ENCODE assay signal across 13 cellular contexts in the genomic region with DNA sequence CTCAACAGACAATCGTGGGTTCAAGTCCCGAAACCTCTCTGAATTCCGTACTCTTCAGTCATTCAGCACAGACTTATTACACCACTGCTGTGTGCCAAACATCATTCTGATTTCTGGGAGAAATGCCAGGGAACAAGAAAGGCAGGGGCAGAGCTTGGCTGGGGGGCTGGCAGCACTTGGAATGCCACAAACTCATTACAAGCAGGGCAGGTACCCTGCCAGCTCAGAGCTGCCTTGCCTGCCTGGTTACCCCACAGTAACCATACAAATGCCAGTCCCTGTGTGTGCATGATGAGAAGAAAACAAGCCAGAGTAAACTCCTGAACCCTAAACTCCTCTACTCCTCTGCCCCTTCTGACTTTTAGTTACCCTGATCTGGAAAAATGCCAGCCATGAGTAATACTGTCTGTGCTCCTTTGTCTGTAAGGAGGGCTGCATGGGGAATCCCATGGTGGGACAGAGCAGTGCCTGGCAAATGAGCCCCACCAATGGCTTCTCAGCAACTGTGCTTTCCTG. TPM values are rescaled to one million over a fixed set of nuclear protein-coding genes. Genes with fewer than 3 reads are reported as not detected.
DNase-seq lines count a peak whose midpoint lies in the region; ATAC-seq and TF ChIP-seq lines count a peak whose summit lies in the region.
"Had no signal": no experiment of that assay in that cellular context is flagged by ENCODE, and none has a peak within 500 bp of the region (broad histone marks: within the 10 kb centered on the region; RNA-seq: fewer than 3 reads in every experiment).

No MANE protein-coding gene starts in this region.

- H3K4me1 Mint-ChIP-seq in nephron progenitor cell = peaks cover 33% of the 10 kb centered on the region

- intact Hi-C loops in mammary epithelial cell (cut with micrococcal nuclease) = no loop called here

- no peaks in the 10 kb centered on the region for H3K79me2 ChIP-seq in mammary epithelial cell (ENCODE audit: insufficient read depth, low read length)

- no peak overlapping the region for H2BK15ac ChIP-seq in mesenchymal stem cell (ENCODE audit: low read depth, poor library complexity, severe bottlenecking)

- H3K4me1 ChIP-seq in mammary epithelial cell (ENCODE audit: insufficient read depth, low read length) = peaks cover 12% of the 10 kb centered on the region
- H3K4me1 ChIP-seq in mesenchymal stem cell (ENCODE audit: control insufficient read depth, insufficient read depth, low read depth, low read length) = peaks cover 18% of the 10 kb centered on the region

- no peak overlapping the region for H3K23ac ChIP-seq in mesenchymal stem cell (ENCODE audit: low read length in 2 of 2)

- dilution Hi-C loops in mammary epithelial cell (cut with HindIII; ENCODE audit: low sequenced_read_pairs) = loop anchor here (5.0 kb wide), 5 partner anchors 38 to 133 kb away; partner anchors contain the start of gene GPR152

- H2AFZ ChIP-seq in mammary epithelial cell (ENCODE audit: low read depth, low read length) (no peak overlapping the region), mesenchymal stem cell (ENCODE audit: low read depth, low read length) (no peak overlapping the region)

- no peaks in the 10 kb centered on the region for H3K36me3 ChIP-seq in mammary epithelial cell (ENCODE audit: insufficient read depth, low read length)
- H3K36me3 ChIP-seq in mesenchymal stem cell (ENCODE audit: control insufficient read depth in 1 of 2, insufficient read depth in 2 of 2, low read depth in 1 of 2, low read length in 2 of 2) = no peaks in the 10 kb centered on the region

- no peak overlapping the region for H3K9ac ChIP-seq in mammary epithelial cell (ENCODE audit: insufficient read depth, low read length)
- H3K9ac ChIP-seq in mesenchymal stem cell (ENCODE audit: low read length) = peak overlapping the region; percentile 21

- peaks cover 29% of the 10 kb centered on the region for H3K27me3 Mint-ChIP-seq in nephron progenitor cell (ENCODE audit: low read depth, poor library complexity)
- H3K27me3 Mint-ChIP-seq: stimulated activated naive B cell treated with anti-CD40 and anti-IgM and Interleukin-4, amounts not matched to agents 10 μg/mL and 1 μg/mL and 100 μg/mL, for 72 hours had no signal

- no peaks in the 10 kb centered on the region for H3K36me3 Mint-ChIP-seq in nephron progenitor cell (ENCODE audit: low read depth)

- H3K4me2 ChIP-seq in mammary epithelial cell (ENCODE audit: insufficient read depth, low read depth, low read length) (no peak overlapping the region), mesenchymal stem cell (ENCODE audit: low read length, poor library complexity, severe bottlenecking) (no peak overlapping the region)

- H2AK5ac ChIP-seq in mesenchymal stem cell (ENCODE audit: low read length, severe bottlenecking) = no peak overlapping the region

- no peaks in the 10 kb centered on the region for H3K9me3 Mint-ChIP-seq in nephron progenitor cell
- H3K9me3 Mint-ChIP-seq: activated CD4-positive, alpha-beta T cell treated with anti-CD3 and anti-CD28 coated beads, Interleukin-2, amount 10 ng/mL, durations not matched to agents 7 days and 5 days; stimulated activated naive B cell treated with anti-CD40 and anti-IgM and Interleukin-4, amounts not matched to agents 10 μg/mL and 1 μg/mL and 100 μg/mL, for 72 hours had no signal

- no peaks in the 10 kb centered on the region for H4K20me1 ChIP-seq in mammary epithelial cell (ENCODE audit: insufficient read depth, low read length)

- H3K27ac Mint-ChIP-seq in nephron progenitor cell = no peak overlapping the region
- H3K27ac Mint-ChIP-seq: activated CD4-positive, alpha-beta T cell treated with anti-CD3 and anti-CD28 coated beads, Interleukin-2, amount 10 ng/mL, durations not matched to agents 7 days and 5 days; stimulated activated naive B cell treated with anti-CD40 and anti-IgM and Interleukin-4, amounts not matched to agents 10 μg/mL and 1 μg/mL and 100 μg/mL, for 72 hours had no signal

- H3K4ac ChIP-seq in mesenchymal stem cell (ENCODE audit: low read depth in 1 of 2, low read length in 2 of 2) = no peak overlapping the region

- peak; percentile 75 for DNase-seq in Caki2 (ENCODE audit: low read depth)
- DNase-seq in NCI-H226 = peak; percentile 80
- peak; percentile 76 for DNase-seq in mammary epithelial cell
- DNase-seq in mesenchymal stem cell = peak; percentile 72
- no peak for DNase-seq in NCI-H1930 (lab: John Stamatoyannopoulos, UW)
- DNase-seq in NCI-H2227 (lab: John Stamatoyannopoulos, UW; ENCODE audit: unreplicated experiment) = no peak
- DNase-seq in nephron progenitor cell = no peak
- DNase-seq: activated CD4-positive, alpha-beta T cell treated with anti-CD3 and anti-CD28 coated beads, Interleukin-2, amount 10 ng/mL, durations not matched to agents 7 days and 5 days; cortex of kidney; NCI-H774; stimulated activated CD4-positive, alpha-beta T cell treated with anti-CD3 and anti-CD28 coated beads, Interleukin-1b, Interleukin-23, amount 100 ng/mL, for 48 hours; stimulated activated naive B cell treated with anti-CD40 and anti-IgM and Interleukin-4, amounts not matched to agents 10 μg/mL and 1 μg/mL and 100 μg/mL, for 72 hours had no signal

- in situ Hi-C loops in Caki2 (cut with HindIII; ENCODE audit: low pct_unique_long_range_greater_than_20kb, low sequenced_read_pairs) = no loop called here
- in situ Hi-C loops in mammary epithelial cell (cut with MboI; ENCODE audit: low sequenced_read_pairs in 2 of 2) = loop anchor here in 1 of 2 donors (10.0 kb wide), 1 partner anchor 120 kb away; the partner anchor contains the start of gene GRK2

- H3K9me3 ChIP-seq in mammary epithelial cell (replicated peaks; ENCODE audit: insufficient read depth, low read length) = no peaks in the 10 kb centered on the region
- H3K9me3 ChIP-seq in mesenchymal stem cell (ENCODE audit: control insufficient read depth, low read length) = no peaks in the 10 kb centered on the region

- no peak overlapping the region for H4K8ac ChIP-seq in mesenchymal stem cell (ENCODE audit: low read length)

- CTCF ChIA-PET in mammary epithelial cell (lab: Charles Lee; ENCODE audit: low non-redundant PET) = no interaction called here

- no TSS peak for BruUV-seq in mammary epithelial cell (replicated peaks; lab: Mats Ljungman, UMichigan)

- WGBS in mammary epithelial cell (ENCODE audit: low coverage, missing lambda C conversion rate) = 20% methylated on average over 3 of the region's 3 CpGs
- WGBS in mesenchymal stem cell = 60% methylated on average over 1 of the region's 3 CpGs

- no peak overlapping the region for H3K14ac ChIP-seq in mesenchymal stem cell (ENCODE audit: low read length in 2 of 2)

- H3K27me3 ChIP-seq in mammary epithelial cell (ENCODE audit: insufficient read depth, low read length) = no peaks in the 10 kb centered on the region
- peaks cover 0 to 11% of the 10 kb centered on the region in 2 experiments for H3K27me3 ChIP-seq in mesenchymal stem cell (ENCODE audit: control insufficient read depth in 1 of 2, insufficient read depth in 1 of 2, low read length in 2 of 2)

- TF ChIP-seq CTCF in mammary epithelial cell (conservative IDR thresholded peaks at IDR 0.05 in 1 of 2, IDR thresholded peaks at IDR 0.05 in 1 of 2; ENCODE audit: extremely low read depth in 1 of 2, insufficient read depth in 1 of 2, low read depth in 1 of 2, low read length in 2 of 2) (no peak), nephron progenitor cell (IDR thresholded peaks at IDR 0.05) (no peak)

- no peak overlapping the region for H3K4me3 Mint-ChIP-seq in nephron progenitor cell
- H3K4me3 Mint-ChIP-seq: activated CD4-positive, alpha-beta T cell treated with anti-CD3 and anti-CD28 coated beads, Interleukin-2, amount 10 ng/mL, durations not matched to agents 7 days and 5 days; stimulated activated naive B cell treated with anti-CD40 and anti-IgM and Interleukin-4, amounts not matched to agents 10 μg/mL and 1 μg/mL and 100 μg/mL, for 72 hours had no signal

- no peak overlapping the region for H2BK5ac ChIP-seq in mesenchymal stem cell (ENCODE audit: low read depth, low read length, poor library complexity, severe bottlenecking)

- H3K79me1 ChIP-seq in mesenchymal stem cell (replicated peaks; ENCODE audit: low read length, poor library complexity, severe bottlenecking) = peaks cover 3% of the 10 kb centered on the region

- no peak overlapping the region for H3K4me3 ChIP-seq in mammary epithelial cell (replicated peaks in 1 of 3; ENCODE audit: insufficient read depth in 1 of 3, low read depth in 2 of 3, low read length in 3 of 3)
- no peak overlapping the region for H3K4me3 ChIP-seq in mesenchymal stem cell (ENCODE audit: insufficient read depth in 1 of 2, low read depth in 1 of 2, low read length in 2 of 2)

- no peak overlapping the region for H3K18ac ChIP-seq in mesenchymal stem cell (ENCODE audit: low read depth in 1 of 2, low read length in 2 of 2)

- no peak for ATAC-seq in GM19467 (IDR thresholded peaks at IDR 0.05; ENCODE audit: unreplicated experiment)
- ATAC-seq: stimulated activated naive B cell treated with anti-CD40 and anti-IgM and Interleukin-4, amounts not matched to agents 10 μg/mL and 1 μg/mL and 100 μg/mL, for 72 hours had no signal

- H3K27ac ChIP-seq in mammary epithelial cell (ENCODE audit: insufficient read depth, low read depth, low read length) (no peak overlapping the region), mesenchymal stem cell (ENCODE audit: low read length, poor library complexity, severe bottlenecking) (no peak overlapping the region)

- H4K91ac ChIP-seq in mesenchymal stem cell (ENCODE audit: low read length) = no peak overlapping the region

- H2BK12ac ChIP-seq in mesenchymal stem cell (ENCODE audit: low read length in 2 of 2) = no peak overlapping the region

- no peak overlapping the region for H2BK120ac ChIP-seq in mesenchymal stem cell (ENCODE audit: low read depth, low read length)

RNA-seq across cellular contexts. Expression of gene RAD9A, which starts 6.9 kb away (rescaled TPM):
- total RNA-seq in Caki2 (2014; rRNA removed; shearing (Covaris generic); ENCODE audit: low replicate concordance) = 24.4 and 26.6 TPM in 2 replicates
- 10 to 100 TPM in 1 of 2 donors, 1 to 10 TPM in 1; 6.5 to 17.2 TPM for total RNA-seq in mammary epithelial cell
- polyA plus RNA-seq in mammary epithelial cell = 15.4 TPM
- polyA minus RNA-seq in mammary epithelial cell = 4.8 TPM
- 8.5 TPM for polyA plus RNA-seq in mesenchymal stem cell (2013, experiment 1 of 2)
- polyA plus RNA-seq in mesenchymal stem cell (2013, experiment 2 of 2) = 7.7 TPM

RNA-seq across cellular contexts. Expression of gene CLCF1, which starts 11.5 kb away (rescaled TPM):
- total RNA-seq in Caki2 (2014; rRNA removed; shearing (Covaris generic); ENCODE audit: low replicate concordance) = 6.5 and 13.4 TPM in 2 replicates
- total RNA-seq in mammary epithelial cell = 10 to 100 TPM in 1 of 2 donors, 1 to 10 TPM in 1; 8.3 to 12.5 TPM
- polyA plus RNA-seq in mammary epithelial cell = 15.4 TPM
- polyA minus RNA-seq in mammary epithelial cell = 21.4 TPM
- polyA plus RNA-seq in mesenchymal stem cell (2013, experiment 1 of 2) = 5.7 TPM
- 5.8 TPM for polyA plus RNA-seq in mesenchymal stem cell (2013, experiment 2 of 2)

RNA-seq across cellular contexts. Expression of gene PPP1CA, which starts 16.7 kb away (rescaled TPM):
- 251 and 260 TPM in 2 replicates for total RNA-seq in Caki2 (2014; rRNA removed; shearing (Covaris generic); ENCODE audit: low replicate concordance)
- total RNA-seq in mammary epithelial cell = 100 to 1,000 TPM; 178 to 182 TPM
- polyA plus RNA-seq in mammary epithelial cell = 331 TPM
- 255 TPM for polyA minus RNA-seq in mammary epithelial cell
- polyA plus RNA-seq in mesenchymal stem cell (2013, experiment 1 of 2) = 157 TPM
- polyA plus RNA-seq in mesenchymal stem cell (2013, experiment 2 of 2) = 161 TPM

RNA-seq across cellular contexts. Expression of gene TBC1D10C, which starts 19.0 kb away (rescaled TPM):
- total RNA-seq in Caki2 (2014; rRNA removed; shearing (Covaris generic); ENCODE audit: low replicate concordance) = 1.6 TPM in 1 of 2 replicates, not detected in the other
- under 1 TPM in 1 of 2 donors, not detected in 1; 0.17 TPM for total RNA-seq in mammary epithelial cell
- not detected for polyA plus RNA-seq in mammary epithelial cell
- polyA minus RNA-seq in mammary epithelial cell = not detected
- not detected for polyA plus RNA-seq in mesenchymal stem cell (2013, experiment 1 of 2)
- not detected for polyA plus RNA-seq in mesenchymal stem cell (2013, experiment 2 of 2)

RNA-seq across cellular contexts. Expression of gene CARNS1, which starts 30.6 kb away (rescaled TPM):
- total RNA-seq in Caki2 (2014; rRNA removed; shearing (Covaris generic); ENCODE audit: low replicate concordance) = 0.03 TPM in 1 of 2 replicates, not detected in the other
- total RNA-seq in mammary epithelial cell = under 1 TPM; 0.12 to 0.33 TPM
- 0.03 TPM for polyA plus RNA-seq in mammary epithelial cell
- polyA minus RNA-seq in mammary epithelial cell = not detected
- 0.11 TPM for polyA plus RNA-seq in mesenchymal stem cell (2013, experiment 1 of 2)
- polyA plus RNA-seq in mesenchymal stem cell (2013, experiment 2 of 2) = 0.07 TPM

Comparison
In these comparisons a context has a peak if more than half of its experiments do, and no peak if none do; other contexts are left out.
1. DNase-seq: peak in Caki2 (single experiment), NCI-H226 (single experiment), mammary epithelial cell (single experiment) and mesenchymal stem cell (single experiment); none in NCI-H1930 (0 of 2), NCI-H2227 (single experiment) and nephron progenitor cell (single experiment).